ENCODE assay signal across 8 cellular contexts in the genomic region with DNA sequence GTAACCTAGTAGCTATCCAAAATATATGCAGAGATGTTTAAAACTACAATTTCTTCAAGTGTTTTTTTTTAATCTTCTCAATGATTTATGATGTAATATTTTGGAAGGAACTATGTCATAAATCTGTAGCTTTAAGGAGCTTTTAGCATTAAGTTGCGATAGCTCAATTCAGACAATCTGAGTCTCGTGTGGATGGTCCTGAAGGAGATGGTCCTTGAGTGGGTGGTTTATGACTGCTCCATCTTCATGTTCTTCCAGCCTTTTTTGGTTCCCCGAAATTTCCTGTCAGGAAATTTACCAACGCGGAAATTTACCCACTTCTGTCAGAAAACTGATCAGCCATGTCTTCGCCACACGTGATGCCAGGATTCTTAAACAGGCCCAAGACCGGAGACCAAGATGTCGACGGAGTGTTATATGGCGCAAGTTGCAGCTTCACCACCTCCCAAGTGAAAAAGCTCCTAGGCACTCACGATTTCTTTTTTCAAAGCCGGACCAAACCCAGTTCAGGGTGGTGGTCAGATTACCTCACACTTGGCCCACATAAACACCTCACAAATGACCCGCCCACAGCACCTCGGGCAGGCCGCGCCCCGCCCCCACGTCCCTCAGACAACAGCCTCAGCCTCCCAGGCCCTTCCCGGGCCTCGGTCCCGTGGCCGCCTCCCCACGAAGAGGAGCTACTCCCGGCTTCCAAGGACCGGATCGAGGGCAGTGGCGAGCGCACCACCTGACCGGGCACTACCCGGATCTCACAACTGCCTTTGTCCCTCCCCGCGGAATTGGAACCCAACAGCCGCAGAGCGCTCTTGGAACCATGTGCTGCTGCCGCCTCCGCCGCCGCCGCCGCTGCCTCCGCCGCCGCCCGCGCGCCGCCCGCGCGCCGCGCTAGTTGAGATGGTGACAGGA. TPM values are rescaled to one million over a fixed set of nuclear protein-coding genes. Genes with fewer than 3 reads are reported as not detected.
DNase-seq lines count a peak whose midpoint lies in the region; ATAC-seq and TF ChIP-seq lines count a peak whose summit lies in the region.

A gene (minus strand): TSS at position 760 of the 909 bp plus-strand sequence. CDS start 885 bp downstream, outside the sequence.

- H2AFZ ChIP-seq in mesenchymal stem cell (ENCODE audit: low read depth, low read length), result peak within 1 kb of the TSS; percentile 72

- H3K23ac ChIP-seq in mesenchymal stem cell (ENCODE audit: low read length in 2 of 2), result peak within 1 kb of the TSS in 1 of 2 experiments; percentile 96

- WGBS in mesenchymal stem cell, result 19% methylated on average over 52 of the region's 53 CpGs

- H3K27me3 ChIP-seq in BE2C (no peaks in the 10 kb centered on the region), Peyer's patch (no peaks in the 10 kb centered on the region), mesenchymal stem cell (ENCODE audit: control insufficient read depth in 1 of 2, insufficient read depth in 1 of 2, low read length in 2 of 2) (no peaks in the 10 kb centered on the region), thoracic aorta (replicated peaks; ENCODE audit: insufficient read depth) (no peaks in the 10 kb centered on the region)
- H3K27me3 ChIP-seq in effector memory CD4-positive, alpha-beta T cell (replicated peaks; ENCODE audit: control insufficient read depth, insufficient read depth, low read length, poor library complexity, severe bottlenecking), result no peaks in the 10 kb centered on the region

- H3K27ac ChIP-seq in Peyer's patch (peak within 1 kb of the TSS; percentile 93 to 97 (median 95)), mesenchymal stem cell (ENCODE audit: low read length, poor library complexity, severe bottlenecking) (peak within 1 kb of the TSS; percentile 94), thoracic aorta (peak within 1 kb of the TSS; percentile 94 to 97)
- H3K27ac ChIP-seq in effector memory CD4-positive, alpha-beta T cell (ENCODE audit: insufficient read depth, low read length, poor library complexity, severe bottlenecking), result peak within 1 kb of the TSS; percentile 94

- peak within 1 kb of the TSS; percentile 71 to 78 for H2BK12ac ChIP-seq in mesenchymal stem cell (ENCODE audit: low read length in 2 of 2)

- peak within 1 kb of the TSS; percentile 36 to 87 for H3K14ac ChIP-seq in mesenchymal stem cell (ENCODE audit: low read length in 2 of 2)

- peaks cover 3% of the 10 kb centered on the region for H3K79me1 ChIP-seq in mesenchymal stem cell (replicated peaks; ENCODE audit: low read length, poor library complexity, severe bottlenecking)

- TF ChIP-seq CTCF in BE2C (IDR thresholded peaks at IDR 0.05; ENCODE audit: low read depth, low read length) (no peak), Peyer's patch (IDR thresholded peaks at IDR 0.05) (no peak), thoracic aorta (IDR thresholded peaks at IDR 0.05) (no peak)

- H3K36me3 ChIP-seq in BE2C (peaks cover 65% of the 10 kb centered on the region), Peyer's patch (peaks cover 2 to 22% (median 4%) of the 10 kb centered on the region in 3 donors), mesenchymal stem cell (ENCODE audit: control insufficient read depth in 1 of 2, insufficient read depth in 2 of 2, low read depth in 1 of 2, low read length in 2 of 2) (peaks cover 4 to 39% of the 10 kb centered on the region in 2 experiments), thoracic aorta (peaks cover 28% of the 10 kb centered on the region)
- peaks cover 24% of the 10 kb centered on the region for H3K36me3 ChIP-seq in effector memory CD4-positive, alpha-beta T cell (ENCODE audit: control insufficient read depth, insufficient read depth, low read length)

- H3K4me1 ChIP-seq in BE2C (0 out of 2 replicates have a peak, but pooled peaks cover 5% of the 10 kb centered on the region), Peyer's patch (peaks cover 3 to 15% (median 9%) of the 10 kb centered on the region in 4 donors), mesenchymal stem cell (ENCODE audit: control insufficient read depth, insufficient read depth, low read depth, low read length) (peaks cover 5% of the 10 kb centered on the region), thoracic aorta (ENCODE audit: control insufficient read depth in 1 of 2, low read depth in 2 of 2) (peaks cover 13 to 53% of the 10 kb centered on the region in 2 donors)
- peaks cover 13% of the 10 kb centered on the region for H3K4me1 ChIP-seq in effector memory CD4-positive, alpha-beta T cell (ENCODE audit: control insufficient read depth, insufficient read depth, low read length, poor library complexity, severe bottlenecking)

- H3K9me3 ChIP-seq in BE2C (peaks cover 5% of the 10 kb centered on the region), Peyer's patch (peaks cover 0 to 13% (median 0%) of the 10 kb centered on the region in 4 donors), mesenchymal stem cell (ENCODE audit: control insufficient read depth, low read length) (peaks cover 16% of the 10 kb centered on the region), thoracic aorta (peaks cover 33% of the 10 kb centered on the region)
- H3K9me3 ChIP-seq in effector memory CD4-positive, alpha-beta T cell (ENCODE audit: control insufficient read depth, low read length), result peaks cover 18% of the 10 kb centered on the region

- peak within 1 kb of the TSS; percentile 96 for H4K8ac ChIP-seq in mesenchymal stem cell (ENCODE audit: low read length)

- peak within 1 kb of the TSS; percentile 89 for H4K91ac ChIP-seq in mesenchymal stem cell (ENCODE audit: low read length)

- DNase-seq in BE2C, result no peak
- peak in 1 of 3 donors; percentile 76 for DNase-seq in Peyer's patch
- DNase-seq in effector memory CD4-positive, alpha-beta T cell, result no peak
- DNase-seq in mesenchymal stem cell, result no peak
- no peak for DNase-seq in thoracic aorta (ENCODE audit: low spot score)
- no peak for DNase-seq in T1000 (lab: John Stamatoyannopoulos, UW)

- peak within 1 kb of the TSS; percentile 90 for H2AK5ac ChIP-seq in mesenchymal stem cell (ENCODE audit: low read length, severe bottlenecking)

- peak within 1 kb of the TSS; percentile 92 for H2BK120ac ChIP-seq in mesenchymal stem cell (ENCODE audit: low read depth, low read length)

- H3K4me3 ChIP-seq in BE2C (ENCODE audit: low read depth, low read length) (peak within 1 kb of the TSS; percentile 65), Peyer's patch (peak within 1 kb of the TSS; percentile 79 to 99 (median 92)), mesenchymal stem cell (ENCODE audit: insufficient read depth in 1 of 2, low read depth in 1 of 2, low read length in 2 of 2) (peak within 1 kb of the TSS; percentile 85), thoracic aorta (peak within 1 kb of the TSS; percentile 95)
- H3K4me3 ChIP-seq in effector memory CD4-positive, alpha-beta T cell (ENCODE audit: insufficient read depth, low read depth, low read length, poor library complexity, severe bottlenecking), result peak within 1 kb of the TSS; percentile 70

- no peak for TF ChIP-seq POLR2A in Peyer's patch (IDR thresholded peaks at IDR 0.05)

- H3K4me2 ChIP-seq in mesenchymal stem cell (ENCODE audit: low read length, poor library complexity, severe bottlenecking), result peak within 1 kb of the TSS; percentile 93

- ATAC-seq in GM18870 (IDR thresholded peaks at IDR 0.05; ENCODE audit: unreplicated experiment) (peak; percentile 18), HG03175 (IDR thresholded peaks at IDR 0.05; ENCODE audit: unreplicated experiment) (peak; percentile 28), thoracic aorta (ENCODE audit: insufficient number of reproducible peaks, low FRiP score, low read depth) (peak; percentile 39)

- peak within 1 kb of the TSS; percentile 93 for H3K9ac ChIP-seq in mesenchymal stem cell (ENCODE audit: low read length)

- H2BK5ac ChIP-seq in mesenchymal stem cell (ENCODE audit: low read depth, low read length, poor library complexity, severe bottlenecking), result peak within 1 kb of the TSS; percentile 88

- peak within 1 kb of the TSS; percentile 67 to 97 for H3K4ac ChIP-seq in mesenchymal stem cell (ENCODE audit: low read depth in 1 of 2, low read length in 2 of 2)

- peak within 1 kb of the TSS; percentile 98 to 99 for H3K18ac ChIP-seq in mesenchymal stem cell (ENCODE audit: low read depth in 1 of 2, low read length in 2 of 2)

- H2BK15ac ChIP-seq in mesenchymal stem cell (ENCODE audit: low read depth, poor library complexity, severe bottlenecking), result peak within 1 kb of the TSS; percentile 93

RNA-seq across cellular contexts. Expression of the gene that starts here (rescaled TPM):
- polyA plus RNA-seq in BE2C (2012; ENCODE audit: insufficient read depth, insufficient read length, low read depth), result 130 TPM
- total RNA-seq in Peyer's patch (10 to 100 TPM; 23.5 to 39.6 (median 29.5) TPM), thoracic aorta (10 to 100 TPM; 16.7 to 27.5 TPM)
- 21.4 TPM for polyA plus RNA-seq in mesenchymal stem cell (2013, experiment 1 of 2)
- polyA plus RNA-seq in mesenchymal stem cell (2013, experiment 2 of 2), result 21.9 TPM
